In the genomic region with DNA sequence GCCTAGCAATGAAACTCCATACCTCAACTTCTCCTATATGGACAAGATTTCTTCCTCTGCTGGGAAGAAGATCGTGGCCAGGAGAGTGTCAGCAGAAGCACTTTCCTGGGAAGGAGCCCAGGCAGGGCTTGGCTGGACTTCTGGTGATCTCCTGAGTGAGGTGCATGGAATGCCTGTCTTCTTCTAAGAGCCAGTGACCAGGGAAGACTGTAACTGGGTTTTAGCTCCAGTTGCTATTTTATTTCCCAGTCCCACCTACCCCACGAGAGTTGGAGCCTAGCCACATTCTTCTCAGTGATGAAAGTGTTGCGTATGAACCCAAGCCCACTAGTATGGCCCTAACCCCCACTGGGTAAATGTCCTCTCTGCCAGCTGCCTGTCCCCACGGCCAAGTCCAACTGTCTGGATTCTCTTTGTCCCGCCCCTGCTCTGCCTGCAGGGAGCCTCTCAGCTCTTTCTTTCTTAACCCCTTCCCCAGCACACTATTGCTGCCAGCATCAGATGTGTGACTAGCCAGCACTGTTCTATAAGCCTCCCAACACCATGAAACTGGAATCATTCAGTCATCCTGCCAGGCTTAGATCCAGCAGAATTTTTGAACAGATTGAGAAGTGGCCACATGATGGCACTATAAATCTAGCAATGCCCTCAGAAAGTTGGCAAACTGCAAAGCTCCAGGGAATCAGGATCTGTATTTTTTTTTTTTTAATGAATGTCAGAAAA, we compare ENCODE assay signal across 8 cellular contexts.
DNase-seq lines count a peak whose midpoint lies in the region; ATAC-seq, FAIRE-seq and TF ChIP-seq lines count a peak whose summit lies in the region.

No MANE protein-coding gene starts in this region.

- H2AFZ ChIP-seq in GM23248 = peak overlapping the region; percentile 69
- no peak overlapping the region for H2AFZ ChIP-seq in keratinocyte (ENCODE audit: control insufficient read depth, low read length)

- H3K4me1 ChIP-seq in GM23248 (ENCODE audit: insufficient read depth) (peaks cover 29% of the 10 kb centered on the region), keratinocyte (ENCODE audit: control insufficient read depth, extremely low read depth, insufficient read depth, low read length) (peaks cover 29% of the 10 kb centered on the region), subcutaneous abdominal adipose tissue (ENCODE audit: control insufficient read depth in 5 of 5, insufficient read depth in 5 of 5, low read length in 5 of 5) (peaks cover 2 to 23% (median 21%) of the 10 kb centered on the region in 5 donors)

- in situ Hi-C loops in GM23248 (cut with MboI) = loop anchor here (10.0 kb wide), 1 partner anchor 197 kb away; a partner anchor contains a TSS

- WGBS in GM23248 (ENCODE audit: low coverage in 1 of 2, low lambda C conversion rate in 2 of 2, missing lambda C conversion rate in 2 of 2), 2 experiments = 4 to 11% methylated on average over 5 of the region's 5 CpGs

- peaks cover 18% of the 10 kb centered on the region for H3F3A ChIP-seq in GM23248 (ENCODE audit: insufficient read depth)

- H3K4me3 ChIP-seq in GM23248 (peak overlapping the region; percentile 70), keratinocyte (ENCODE audit: control insufficient read depth in 2 of 3, extremely low read depth in 1 of 3, insufficient read depth in 2 of 3, low read depth in 1 of 3, low read length in 3 of 3) (peak overlapping the region in 2 of 3 experiments; percentile 48 to 55), subcutaneous abdominal adipose tissue (ENCODE audit: low read depth in 1 of 5, low read length in 5 of 5) (peak overlapping the region in 4 of 5 donors; percentile 38 to 54 (median 48))

- DNase-seq in COR-L47 (lab: John Stamatoyannopoulos, UW) (peak; percentile 31), GM23248 (peak; percentile 91), NCI-H748 treated with DMSO at 0.1 percent for 48 hours (lab: John Stamatoyannopoulos, UW) (peak; percentile 64), brain pericyte (ENCODE audit: low read depth, low spot score) (peak; percentile 71), keratinocyte (ENCODE audit: low read depth, low spot score) (no peak)

- H3K36me3 ChIP-seq in GM23248 (ENCODE audit: low read depth) = no peaks in the 10 kb centered on the region
- no peaks in the 10 kb centered on the region for H3K36me3 ChIP-seq in keratinocyte (ENCODE audit: control insufficient read depth in 2 of 2, extremely low read depth in 1 of 2, insufficient read depth in 2 of 2, low read length in 2 of 2)
- no peaks in the 10 kb centered on the region for H3K36me3 ChIP-seq in subcutaneous abdominal adipose tissue (ENCODE audit: control insufficient read depth in 5 of 5, insufficient read depth in 5 of 5, low read length in 5 of 5)

- TF ChIP-seq CTCF in keratinocyte (optimal IDR thresholded peaks at IDR 0.05 in 1 of 3, IDR thresholded peaks at IDR 0.05 in 1 of 3, conservative IDR thresholded peaks at IDR 0.05 in 1 of 3; ENCODE audit: extremely low read depth in 1 of 3, insufficient read depth in 2 of 3, low read length in 3 of 3) = peak; percentile 41 to 73 (median 64)

- H3K27me3 ChIP-seq in GM23248 (replicated peaks; ENCODE audit: insufficient read depth) (no peaks in the 10 kb centered on the region), keratinocyte (ENCODE audit: control insufficient read depth, extremely low read depth, insufficient read depth, low read length) (no peaks in the 10 kb centered on the region), subcutaneous abdominal adipose tissue (ENCODE audit: control insufficient read depth in 5 of 5, insufficient read depth in 4 of 5, low read length in 5 of 5) (no peaks in the 10 kb centered on the region)

- H3K4me2 ChIP-seq in GM23248 (ENCODE audit: unreplicated experiment) (peak overlapping the region; percentile 82), keratinocyte (ENCODE audit: control insufficient read depth, extremely low read depth, insufficient read depth, low read depth, low read length) (peak overlapping the region; percentile 93)

- H4K20me1 ChIP-seq in GM23248 (ENCODE audit: insufficient read depth) (no peaks in the 10 kb centered on the region), keratinocyte (ENCODE audit: control insufficient read depth, extremely low read depth, insufficient read depth, low read length) (no peaks in the 10 kb centered on the region)

- H3K9me3 ChIP-seq in GM23248 (ENCODE audit: low read depth) = no peaks in the 10 kb centered on the region
- H3K9me3 ChIP-seq in keratinocyte (ENCODE audit: control insufficient read depth, low read depth, low read length) = no peaks in the 10 kb centered on the region
- no peaks in the 10 kb centered on the region for H3K9me3 ChIP-seq in subcutaneous abdominal adipose tissue (ENCODE audit: control insufficient read depth in 5 of 5, low read length in 5 of 5)

- no peaks in the 10 kb centered on the region for H3K9me2 ChIP-seq in GM23248 (ENCODE audit: insufficient read depth)

- dilution Hi-C loops in keratinocyte (cut with MboI; ENCODE audit: extremely low pct_ligation_motif_present, low sequenced_read_pairs) = no loop called here

- peak; percentile 90 for FAIRE-seq in keratinocyte (lab: Jason Lieb, UNC)

- H3K27ac ChIP-seq in GM23248 = peak overlapping the region; percentile 87
- H3K27ac ChIP-seq in keratinocyte (ENCODE audit: control insufficient read depth, insufficient read depth, low read length) = peak overlapping the region; percentile 71
- peak overlapping the region; percentile 39 for H3K27ac ChIP-seq in subcutaneous abdominal adipose tissue (ENCODE audit: low read depth, low read length)

- H3K9ac ChIP-seq in GM23248 (peak overlapping the region; percentile 80), keratinocyte (ENCODE audit: control insufficient read depth, extremely low read depth, insufficient read depth, low read length) (peak overlapping the region; percentile 38), subcutaneous abdominal adipose tissue (ENCODE audit: low read length in 5 of 5) (peak overlapping the region in 1 of 5 donors; percentile 22)

- H3K9me1 ChIP-seq in keratinocyte (ENCODE audit: control insufficient read depth, extremely low read depth, insufficient read depth, low read length) = no peaks in the 10 kb centered on the region

- no peak for ATAC-seq in HG03045 (IDR thresholded peaks at IDR 0.05; ENCODE audit: unreplicated experiment)
- ATAC-seq in HG03039 (IDR thresholded peaks at IDR 0.05; ENCODE audit: unreplicated experiment) = no peak

- no peaks in the 10 kb centered on the region for H3K79me2 ChIP-seq in GM23248 (ENCODE audit: insufficient read depth)
- no peaks in the 10 kb centered on the region for H3K79me2 ChIP-seq in keratinocyte (ENCODE audit: control insufficient read depth, insufficient read depth, low read length)
